Comparison of ENCODE assay signal across 8 cellular contexts in genomic region chr9:74570879-74571512, GRCh38.
DNase-seq lines count a peak whose midpoint lies in the region; ATAC-seq, FAIRE-seq and TF ChIP-seq lines count a peak whose summit lies in the region.

No MANE protein-coding gene starts in this region.

- dilution Hi-C loops in endothelial cell of umbilical vein (cut with MboI; ENCODE audit: extremely low pct_ligation_motif_present, low sequenced_read_pairs) = no loop called here

- FAIRE-seq in GM12891 (lab: Jason Lieb, UNC) = peak; percentile 41
- peak; percentile 21 for FAIRE-seq in endothelial cell of umbilical vein (lab: Jason Lieb, UNC)
- peak; percentile 87 for FAIRE-seq in pancreas (lab: Jason Lieb, UNC)

- H3K9me3 Mint-ChIP-seq in activated CD8-positive, alpha-beta memory T cell treated with anti-CD3 and anti-CD28 coated beads, Interleukin-2, amount 10 ng/mL, durations not matched to agents 7 days and 5 days (ENCODE audit: low read depth) = no peaks in the 10 kb centered on the region

- ATAC-seq in HG02938 (IDR thresholded peaks at IDR 0.05; ENCODE audit: unreplicated experiment) (peak; percentile 71), pancreas (peak in 3 of 4 donors; percentile 60)
- no peak for ATAC-seq in activated CD8-positive, alpha-beta memory T cell treated with anti-CD3 and anti-CD28 coated beads, Interleukin-2, amount 10 ng/mL, durations not matched to agents 7 days and 5 days

- no peaks in the 10 kb centered on the region for H3K36me3 Mint-ChIP-seq in activated CD8-positive, alpha-beta memory T cell treated with anti-CD3 and anti-CD28 coated beads, Interleukin-2, amount 10 ng/mL, durations not matched to agents 7 days and 5 days

- no peaks in the 10 kb centered on the region for H3K9me2 ChIP-seq in PC-9 (ENCODE audit: insufficient read depth)

- H3K4me1 ChIP-seq in PC-9 (replicated peaks; ENCODE audit: insufficient read depth) (no peaks in the 10 kb centered on the region), endothelial cell of umbilical vein (ENCODE audit: control insufficient read depth, extremely low read depth, insufficient read depth, low read length) (no peaks in the 10 kb centered on the region), pancreas (no peaks in the 10 kb centered on the region)

- H3K4me3 ChIP-seq in AG10803 (ENCODE audit: low read length) (no peak overlapping the region), PC-9 (no peak overlapping the region), endothelial cell of umbilical vein (replicated peaks in 1 of 3; ENCODE audit: insufficient read depth in 1 of 3, low read depth in 1 of 3, low read length in 3 of 3) (no peak overlapping the region), pancreas (no peak overlapping the region)

- TF ChIP-seq CTCF in AG10803 (conservative IDR thresholded peaks at IDR 0.05; ENCODE audit: low read length) (peak; percentile 85), PC-9 (conservative IDR thresholded peaks at IDR 0.05) (peak; percentile 78), endothelial cell of umbilical vein (IDR thresholded peaks at IDR 0.05; ENCODE audit: extremely low read depth in 1 of 2, insufficient read depth in 1 of 2, low read depth in 1 of 2, low read length in 2 of 2) (peak; percentile 34 to 52), pancreas (IDR thresholded peaks at IDR 0.05) (peak; percentile 7 to 76 (median 53))

- no peak overlapping the region for H3K27ac Mint-ChIP-seq in activated CD8-positive, alpha-beta memory T cell treated with anti-CD3 and anti-CD28 coated beads, Interleukin-2, amount 10 ng/mL, durations not matched to agents 7 days and 5 days

- no peak overlapping the region for H3K9ac ChIP-seq in endothelial cell of umbilical vein (replicated peaks; ENCODE audit: extremely low read depth, insufficient read depth, low read length)

- DNase-seq in AG10803 (ENCODE audit: low read depth) (peak; percentile 11), GM12891 (ENCODE audit: insufficient read length, low spot score) (no peak), PC-9 (peak in 1 of 2 experiments; percentile 10), endothelial cell of umbilical vein (ENCODE audit: low read depth, low spot score) (peak; percentile 46), pancreas (no peak)
- no peak for DNase-seq in central memory CD4-positive, alpha-beta T cell
- DNase-seq in activated CD8-positive, alpha-beta memory T cell treated with anti-CD3 and anti-CD28 coated beads, Interleukin-2, amount 10 ng/mL, durations not matched to agents 7 days and 5 days = no peak

- H3K27ac ChIP-seq in PC-9 = no peak overlapping the region
- no peak overlapping the region for H3K27ac ChIP-seq in endothelial cell of umbilical vein (ENCODE audit: insufficient read depth, low read depth, low read length)
- no peak overlapping the region for H3K27ac ChIP-seq in pancreas

- H3K27me3 ChIP-seq in PC-9 (ENCODE audit: insufficient read depth, low read depth) = no peaks in the 10 kb centered on the region
- peaks cover 0 to 1% of the 10 kb centered on the region in 2 experiments for H3K27me3 ChIP-seq in endothelial cell of umbilical vein (ENCODE audit: control insufficient read depth in 2 of 2, insufficient read depth in 2 of 2, low read length in 2 of 2)
- H3K27me3 ChIP-seq in pancreas = no peaks in the 10 kb centered on the region

- H3K79me2 ChIP-seq in PC-9 (ENCODE audit: low read depth) = no peaks in the 10 kb centered on the region
- H3K79me2 ChIP-seq in endothelial cell of umbilical vein (ENCODE audit: control insufficient read depth, insufficient read depth, low read length) = no peaks in the 10 kb centered on the region

- TF ChIP-seq POLR2A in GM12891 (IDR thresholded peaks at IDR 0.05; ENCODE audit: low read depth, low read length) = no peak
- no peak for TF ChIP-seq POLR2A in endothelial cell of umbilical vein (IDR thresholded peaks at IDR 0.05; ENCODE audit: low read depth, low read length)

- H3K9me3 ChIP-seq in PC-9 (ENCODE audit: insufficient read depth, low read depth) = no peaks in the 10 kb centered on the region
- no peaks in the 10 kb centered on the region for H3K9me3 ChIP-seq in endothelial cell of umbilical vein (replicated peaks; ENCODE audit: control insufficient read depth, insufficient read depth, low read length)
- no peaks in the 10 kb centered on the region for H3K9me3 ChIP-seq in pancreas

- intact Hi-C loops in PC-9 (cut with micrococcal nuclease; ENCODE audit: unreplicated experiment) (loop anchor here (1.0 to 10.0 kb wide), 3 partner anchors 196 to 1370 kb away; no protein-coding TSS in a partner anchor), endothelial cell of umbilical vein (cut with micrococcal nuclease) (loop anchor here (1.0 to 2.0 kb wide), 2 partner anchors 1300 to 1371 kb away; no protein-coding TSS in a partner anchor), pancreas (cut with DNase I) (loop anchor here in 1 of 3 donors (10.0 kb wide), 1 partner anchor 1366 kb away; no protein-coding TSS in a partner anchor)

- CTCF ChIA-PET in PC-9 (lab: Charles Lee) = no interaction called here
- CTCF ChIA-PET in endothelial cell of umbilical vein (lab: Charles Lee) = interaction anchor here (1.7 to 3.8 kb wide), 2 partner anchors 1302 to 1370 kb away, joined by 13 to 77 read pairs; no protein-coding TSS in a partner anchor
- CTCF ChIA-PET in activated CD8-positive, alpha-beta memory T cell treated with anti-CD3 and anti-CD28 coated beads, Interleukin-2, amount 10 ng/mL, durations not matched to agents 7 days and 5 days (lab: Charles Lee) = no interaction called here

- H3K4me2 ChIP-seq in PC-9 = no peak overlapping the region
- H3K4me2 ChIP-seq in endothelial cell of umbilical vein (ENCODE audit: insufficient read depth, low read length) = no peak overlapping the region

- H3K27me3 Mint-ChIP-seq in activated CD8-positive, alpha-beta memory T cell treated with anti-CD3 and anti-CD28 coated beads, Interleukin-2, amount 10 ng/mL, durations not matched to agents 7 days and 5 days = peaks cover 3% of the 10 kb centered on the region

- no peaks in the 10 kb centered on the region for H3K4me1 Mint-ChIP-seq in activated CD8-positive, alpha-beta memory T cell treated with anti-CD3 and anti-CD28 coated beads, Interleukin-2, amount 10 ng/mL, durations not matched to agents 7 days and 5 days

- H3K9me1 ChIP-seq in endothelial cell of umbilical vein (replicated peaks; ENCODE audit: control insufficient read depth, extremely low read depth, insufficient read depth, low read length) = no peaks in the 10 kb centered on the region

- no TSS peak for BruUV-seq in PC-9 (replicated peaks; lab: Mats Ljungman, UMichigan)
- BruUV-seq in endothelial cell of umbilical vein (replicated peaks; lab: Mats Ljungman, UMichigan) = no TSS peak

- POLR2A ChIA-PET in PC-9 (lab: Charles Lee; ENCODE audit: unreplicated experiment) = no interaction called here
- POLR2A ChIA-PET in endothelial cell of umbilical vein (lab: Charles Lee) = no interaction called here

- H3K36me3 ChIP-seq in PC-9 (ENCODE audit: low read depth) = no peaks in the 10 kb centered on the region
- H3K36me3 ChIP-seq in endothelial cell of umbilical vein (ENCODE audit: control insufficient read depth in 2 of 2, extremely low read depth in 1 of 2, insufficient read depth in 2 of 2, low read length in 2 of 2) = no peaks in the 10 kb centered on the region
- H3K36me3 ChIP-seq in pancreas = no peaks in the 10 kb centered on the region

- H4K20me1 ChIP-seq in PC-9 (ENCODE audit: insufficient read depth) (no peaks in the 10 kb centered on the region), endothelial cell of umbilical vein (replicated peaks; ENCODE audit: control insufficient read depth, extremely low read depth, insufficient read depth, low read length) (no peaks in the 10 kb centered on the region)

- WGBS in pancreas, 2 donors = 18 to 20% methylated on average over 4 of the region's 4 CpGs

- H3F3A ChIP-seq in PC-9 (ENCODE audit: insufficient read depth, low read depth) = peaks cover 3% of the 10 kb centered on the region; the same call in 1 of the 2 replicates

- no peak overlapping the region for H2AFZ ChIP-seq in PC-9
- no peak overlapping the region for H2AFZ ChIP-seq in endothelial cell of umbilical vein (ENCODE audit: low read depth, low read length)

- no peak overlapping the region for H3K4me3 Mint-ChIP-seq in activated CD8-positive, alpha-beta memory T cell treated with anti-CD3 and anti-CD28 coated beads, Interleukin-2, amount 10 ng/mL, durations not matched to agents 7 days and 5 days

TF ChIP-seq in GM12891, 5 proteins besides CTCF, POLR2A, EP300 and RAD21:
- TF ChIP-seq PAX5 (IDR thresholded peaks at IDR 0.05; ENCODE audit: insufficient read depth, low read length, severe bottlenecking) = no peak
- TF ChIP-seq TAF1 (IDR thresholded peaks at IDR 0.05; ENCODE audit: low read depth, low read length) = no peak
- TF ChIP-seq POLR2AphosphoS5 (IDR thresholded peaks at IDR 0.05; ENCODE audit: low read depth, low read length) = no peak
- no peak for TF ChIP-seq SPI1 (IDR thresholded peaks at IDR 0.05; ENCODE audit: low read depth, low read length)
- TF ChIP-seq POU2F2 (IDR thresholded peaks at IDR 0.05; ENCODE audit: low read depth, low read length) = no peak
TF ChIP-seq in GM12891: peak in this region for 0.

TF ChIP-seq in endothelial cell of umbilical vein, 7 proteins besides CTCF, POLR2A, EP300 and RAD21:
- no peak for TF ChIP-seq EZH2 (IDR thresholded peaks at IDR 0.05; ENCODE audit: borderline replicate concordance, low read depth, low read length, severe bottlenecking)
- no peak for TF ChIP-seq GATA2 (IDR thresholded peaks at IDR 0.05; ENCODE audit: insufficient read depth, insufficient read length, low read depth, low read length)
- TF ChIP-seq MYC (IDR thresholded peaks at IDR 0.05; ENCODE audit: low read depth, low read length) = no peak
- TF ChIP-seq JUN (IDR thresholded peaks at IDR 0.05; ENCODE audit: borderline replicate concordance, insufficient read depth, insufficient read length, low read depth) = no peak
- TF ChIP-seq POLR2AphosphoS5 (IDR thresholded peaks at IDR 0.05; ENCODE audit: insufficient read depth, low read depth, low read length) = no peak
- no peak for TF ChIP-seq FOS (IDR thresholded peaks at IDR 0.05; ENCODE audit: borderline replicate concordance, insufficient read depth, low read length)
- no peak for TF ChIP-seq MAX (IDR thresholded peaks at IDR 0.05; ENCODE audit: insufficient read depth, insufficient read length)

Comparison
In these comparisons a context has a peak if more than half of its experiments do, and no peak if none do; other contexts are left out.
1. DNase-seq: peak in AG10803 (single experiment) and endothelial cell of umbilical vein (single experiment); none in GM12891 (single experiment), pancreas (0 of 6), central memory CD4-positive, alpha-beta T cell (single experiment) and activated CD8-positive, alpha-beta memory T cell treated with anti-CD3 and anti-CD28 coated beads, Interleukin-2, amount 10 ng/mL, durations not matched to agents 7 days and 5 days (single experiment).
2. Peak in every context shown above with its lines, with median percentiles within 50 percentile points of each other: CTCF ChIP-seq.